Comparison of ENCODE assay signal across 8 cellular contexts in the genomic region with DNA sequence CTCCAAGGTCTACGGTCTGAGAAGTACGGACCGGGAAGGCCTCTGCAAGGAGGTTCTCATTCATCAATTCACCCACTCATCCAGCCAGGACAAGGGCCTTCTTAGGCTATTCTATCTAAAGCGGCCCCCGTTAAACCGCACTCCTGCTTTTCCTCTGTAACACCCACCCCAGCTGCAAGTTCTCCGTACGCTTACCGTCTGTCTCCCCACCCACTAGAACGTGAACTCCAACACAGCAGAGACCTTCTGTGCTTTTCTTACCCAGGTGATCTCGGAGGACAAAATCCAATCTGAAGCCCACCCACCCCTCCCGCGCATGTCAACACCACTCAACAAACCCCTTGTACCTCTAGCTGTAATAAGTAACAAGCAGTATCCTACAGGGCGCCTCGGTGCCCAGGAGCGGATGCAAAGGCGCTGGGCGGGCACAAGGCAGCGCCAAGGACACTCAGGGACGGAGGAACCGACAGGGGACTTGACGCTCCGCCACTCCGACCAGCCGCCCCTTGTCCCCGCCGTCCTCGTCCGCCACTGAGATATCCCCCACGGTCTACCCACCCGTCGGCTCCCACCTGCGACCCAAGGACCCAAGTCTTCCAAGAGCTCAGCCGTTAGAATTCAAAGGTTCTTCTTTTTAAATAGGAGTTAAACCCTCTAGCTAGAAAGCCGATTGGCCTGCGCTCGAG. TPM values are rescaled to one million over a fixed set of nuclear protein-coding genes. Genes with fewer than 3 reads are reported as not detected.
A peak's percentile ranks its signal among the peaks of the same experiment; 100 is the strongest.
DNase-seq lines count a peak whose midpoint lies in the region; ATAC-seq and TF ChIP-seq lines count a peak whose summit lies in the region.

AURKA (minus strand) TSS at position 620 of the 686 bp plus-strand sequence. CDS start 4,018 bp downstream, outside the sequence.

- DNase-seq in Calu3 = no peak
- DNase-seq in iris pigment epithelial cell (ENCODE audit: low read depth) = peak; percentile 30
- no peak for DNase-seq in thoracic aorta (ENCODE audit: low spot score)
- no peak for DNase-seq in NCI-H2081 treated with DMSO at 0.1 percent for 48 hours (lab: John Stamatoyannopoulos, UW)
- DNase-seq in NCI-H2029 treated with DMSO at 0.1 percent for 48 hours (lab: John Stamatoyannopoulos, UW) = no peak

- TF ChIP-seq CTCF in Calu3 (IDR thresholded peaks at IDR 0.05; ENCODE audit: unreplicated experiment) (no peak), thoracic aorta (IDR thresholded peaks at IDR 0.05) (no peak)

- peaks cover 1% of the 10 kb centered on the region for H3K36me3 ChIP-seq in thoracic aorta

- H3K4me1 Mint-ChIP-seq in Calu3 (ENCODE audit: low read depth, unreplicated experiment) = peaks cover 26% of the 10 kb centered on the region

- ATAC-seq in GM19452 (IDR thresholded peaks at IDR 0.05; ENCODE audit: unreplicated experiment) = peak; percentile 37
- peak; percentile 23 for ATAC-seq in HG03521 (IDR thresholded peaks at IDR 0.05; ENCODE audit: unreplicated experiment)
- no peak for ATAC-seq in thoracic aorta (ENCODE audit: insufficient number of reproducible peaks, low FRiP score, low read depth)

- H3K9me3 Mint-ChIP-seq in Calu3 (ENCODE audit: low read depth, unreplicated experiment) = no peaks in the 10 kb centered on the region

- H3K4me3 ChIP-seq in thoracic aorta = peak within 1 kb of the TSS; percentile 84

- H3K27ac Mint-ChIP-seq in Calu3 (ENCODE audit: unreplicated experiment) = no peak within 1 kb of the TSS

- peaks cover 17% of the 10 kb centered on the region for H3K36me3 Mint-ChIP-seq in Calu3 (ENCODE audit: insufficient read depth, unreplicated experiment)

- H3K27me3 Mint-ChIP-seq in Calu3 (ENCODE audit: unreplicated experiment) = no peaks in the 10 kb centered on the region

- BruUV-seq in Calu3 (replicated peaks; lab: Mats Ljungman, UMichigan) = no TSS peak

- intact Hi-C loops in Calu3 (cut with micrococcal nuclease; ENCODE audit: unreplicated experiment) = loop anchor here (5.0 kb wide), 1 partner anchor 34 kb away; the partner anchor contains the start of gene FAM210B

- no peaks in the 10 kb centered on the region for H3K9me3 ChIP-seq in thoracic aorta

- H3K27ac ChIP-seq in angular gyrus (ENCODE audit: low read depth, low read length) = peak within 1 kb of the TSS; percentile 86
- peak within 1 kb of the TSS; percentile 77 to 82 for H3K27ac ChIP-seq in thoracic aorta

- CTCF ChIA-PET in Calu3 (lab: Charles Lee) = interaction anchor here (0.5 to 1.3 kb wide), 6 partner anchors 33 to 189 kb away, joined by 3 to 5 read pairs (median 3); partner anchors contain the start of gene FAM210B

- no peaks in the 10 kb centered on the region for H3K27me3 ChIP-seq in thoracic aorta (replicated peaks; ENCODE audit: insufficient read depth)

- H3K4me1 ChIP-seq in thoracic aorta (ENCODE audit: control insufficient read depth in 1 of 2, low read depth in 2 of 2) = peaks cover 14 to 20% of the 10 kb centered on the region in 2 donors

- no peak within 1 kb of the TSS for H3K4me3 Mint-ChIP-seq in Calu3 (ENCODE audit: low read depth, unreplicated experiment)

RNA-seq across cellular contexts. Expression of gene AURKA, which starts in this region (rescaled TPM):
- total RNA-seq in Calu3 (2022) = 73.8 and 75.5 TPM in 2 replicates
- under 1 TPM in 1 of 2 donors, not detected in 1; 0.41 TPM for total RNA-seq in thoracic aorta

Comparison
In these comparisons a context has a peak if more than half of its experiments do, and no peak if none do; other contexts are left out.
1. RNA of gene AURKA (total RNA-seq): 73.8 to 75.5 TPM in Calu3; 0.41 TPM in thoracic aorta; every median in the first group is over 10 times any median in the second.